10 cellular contexts compared by ENCODE assay signal in the genomic region with DNA sequence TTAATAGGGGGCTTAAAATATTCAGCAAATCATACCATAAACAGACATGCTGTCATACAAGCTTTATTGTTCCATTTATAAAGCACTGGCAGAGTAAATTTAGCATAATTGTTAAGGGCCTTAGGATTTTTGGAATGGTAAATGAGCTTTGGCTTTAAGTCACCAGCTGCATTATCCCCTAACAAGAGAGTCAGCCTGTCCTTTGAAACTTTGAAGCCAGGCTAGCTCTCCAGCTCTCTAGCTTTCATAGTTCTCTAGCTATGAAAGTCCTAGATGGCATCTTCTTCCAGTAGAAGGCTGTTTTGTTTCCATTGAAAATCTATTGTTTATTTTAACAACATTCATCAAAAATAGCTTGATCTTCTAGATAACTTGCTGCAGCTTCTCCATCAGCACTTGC.
DNase-seq lines count a peak whose midpoint lies in the region; ATAC-seq and TF ChIP-seq lines count a peak whose summit lies in the region.
"Had no signal": no experiment of that assay in that cellular context is flagged by ENCODE, and none has a peak within 500 bp of the region (broad histone marks: within the 10 kb centered on the region; RNA-seq: fewer than 3 reads in every experiment).

No MANE protein-coding gene starts in this region.

- no peak overlapping the region for H3K23ac ChIP-seq in neuronal stem cell (ENCODE audit: low read depth, low read length, poor library complexity)

- H2BK5ac ChIP-seq in neuronal stem cell (ENCODE audit: low read length): no peak overlapping the region

- no peak for TF ChIP-seq CTCF in CD4-positive, alpha-beta T cell (IDR thresholded peaks at IDR 0.05)
- no peak for TF ChIP-seq CTCF in mucosa of descending colon (IDR thresholded peaks at IDR 0.05)

- no peak overlapping the region for H3K9ac ChIP-seq in neuronal stem cell (ENCODE audit: low read depth, low read length, poor library complexity)

- no peaks in the 10 kb centered on the region for H3K9me3 ChIP-seq in CD4-positive, alpha-beta T cell (ENCODE audit: control insufficient read depth, low read length)
- H3K9me3 ChIP-seq in neuronal stem cell (replicated peaks in 1 of 2; ENCODE audit: control insufficient read depth in 2 of 2, insufficient read depth in 1 of 2, low read depth in 1 of 2, low read length in 2 of 2) (no peaks in the 10 kb centered on the region), mucosa of descending colon (no peaks in the 10 kb centered on the region)

- in situ Hi-C loops in G401 (cut with HindIII; ENCODE audit: low sequenced_read_pairs): no loop called here

- no peak overlapping the region for H2BK15ac ChIP-seq in neuronal stem cell (ENCODE audit: low read length)

- H3K36me3 ChIP-seq in neuronal stem cell (replicated peaks in 1 of 2; ENCODE audit: control insufficient read depth in 2 of 2, insufficient read depth in 2 of 2, low read length in 2 of 2): no peaks in the 10 kb centered on the region
- H3K36me3 ChIP-seq in mucosa of descending colon (ENCODE audit: low read depth): no peaks in the 10 kb centered on the region

- H3K4me3 ChIP-seq in neuronal stem cell (ENCODE audit: low read length in 2 of 2) (no peak overlapping the region), mucosa of descending colon (no peak overlapping the region)

- no peak for ATAC-seq in CD4-positive, alpha-beta T cell (ENCODE audit: poor library complexity)
- peak; percentile 14 for ATAC-seq in HG03432 (IDR thresholded peaks at IDR 0.05; ENCODE audit: unreplicated experiment)
- ATAC-seq in central memory CD8-positive, alpha-beta T cell (replicated peaks; ENCODE audit: extremely low read depth, poor library complexity, severe bottlenecking): no peak
- ATAC-seq in mucosa of descending colon: no peak
- ATAC-seq: WTC11 had no signal

- H3K27me3 Mint-ChIP-seq in CD4-positive, alpha-beta T cell: no peaks in the 10 kb centered on the region
- H3K27me3 Mint-ChIP-seq in central memory CD8-positive, alpha-beta T cell: no peaks in the 10 kb centered on the region

- H3K9me3 Mint-ChIP-seq in CD4-positive, alpha-beta T cell: peaks cover 5% of the 10 kb centered on the region
- H3K9me3 Mint-ChIP-seq in central memory CD8-positive, alpha-beta T cell: peaks cover 5% of the 10 kb centered on the region
- H3K9me3 Mint-ChIP-seq: WTC11 had no signal

- no peak for DNase-seq in CD4-positive, alpha-beta T cell
- no peak for DNase-seq in central memory CD8-positive, alpha-beta T cell (ENCODE audit: low spot score in 2 of 2)
- no peak for DNase-seq in neuronal stem cell (ENCODE audit: low spot score)
- no peak for DNase-seq in mucosa of descending colon
- no peak for DNase-seq in NK-92 (lab: John Stamatoyannopoulos, UW; ENCODE audit: unreplicated experiment)
- DNase-seq in G401 (ENCODE audit: low spot score): no peak
- no peak for DNase-seq in activated naive CD4-positive, alpha-beta T cell treated with anti-CD3 and anti-CD28 coated beads, Interleukin-2, amount 50 U/mL, for 16 hours
- DNase-seq: stimulated activated CD4-positive, alpha-beta T cell treated with anti-CD3 and anti-CD28 coated beads, Interleukin-15, amount 100 ng/mL, for 24 hours had no signal

- no peaks in the 10 kb centered on the region for H3K4me1 ChIP-seq in neuronal stem cell (ENCODE audit: control insufficient read depth in 2 of 2, insufficient read depth in 1 of 2, low read depth in 1 of 2, low read length in 2 of 2)
- H3K4me1 ChIP-seq in mucosa of descending colon (ENCODE audit: low read depth): no peaks in the 10 kb centered on the region

- peak overlapping the region; percentile 72 for H3K4me3 Mint-ChIP-seq in CD4-positive, alpha-beta T cell
- peak overlapping the region; percentile 67 for H3K4me3 Mint-ChIP-seq in central memory CD8-positive, alpha-beta T cell
- H3K4me3 Mint-ChIP-seq: WTC11 had no signal

- no peak overlapping the region for H2BK120ac ChIP-seq in neuronal stem cell (ENCODE audit: low read depth, low read length)

- H3K27me3 ChIP-seq in CD4-positive, alpha-beta T cell (ENCODE audit: control insufficient read depth, insufficient read depth, low read length): no peaks in the 10 kb centered on the region
- no peaks in the 10 kb centered on the region for H3K27me3 ChIP-seq in neuronal stem cell (ENCODE audit: control insufficient read depth in 3 of 3, insufficient read depth in 3 of 3, low read depth in 1 of 3, low read length in 3 of 3)

- no peak overlapping the region for H3K18ac ChIP-seq in neuronal stem cell (ENCODE audit: low read length)

- no peak overlapping the region for H3K4me2 ChIP-seq in neuronal stem cell (ENCODE audit: insufficient read depth, low read length, poor library complexity, severe bottlenecking)

- no peak overlapping the region for H4K8ac ChIP-seq in neuronal stem cell (ENCODE audit: low read depth, low read length)

- no peaks in the 10 kb centered on the region for H3K36me3 Mint-ChIP-seq in CD4-positive, alpha-beta T cell (ENCODE audit: low read depth)
- no peaks in the 10 kb centered on the region for H3K36me3 Mint-ChIP-seq in central memory CD8-positive, alpha-beta T cell (ENCODE audit: insufficient read depth)
- H3K36me3 Mint-ChIP-seq: WTC11 had no signal

- no peaks in the 10 kb centered on the region for H3K79me1 ChIP-seq in neuronal stem cell (ENCODE audit: low read depth, low read length)

- H3K4ac ChIP-seq in neuronal stem cell (ENCODE audit: low read length): no peak overlapping the region

- CTCF ChIA-PET in CD4-positive, alpha-beta T cell (lab: Charles Lee): no interaction called here

- H2AFZ ChIP-seq in neuronal stem cell (ENCODE audit: low read length): peak overlapping the region; percentile 85

- no peak overlapping the region for H3K27ac ChIP-seq in CD4-positive, alpha-beta T cell (ENCODE audit: low read depth, low read length)
- H3K27ac ChIP-seq in neuronal stem cell (replicated peaks; ENCODE audit: low read length): no peak overlapping the region

- POLR2A ChIA-PET in CD4-positive, alpha-beta T cell (lab: Charles Lee): interaction anchor here (1.1 kb wide), 1 partner anchor 13 kb away, joined by 3 read pairs; no protein-coding TSS in a partner anchor

- no peak overlapping the region for H3K27ac Mint-ChIP-seq in CD4-positive, alpha-beta T cell
- no peak overlapping the region for H3K27ac Mint-ChIP-seq in central memory CD8-positive, alpha-beta T cell (ENCODE audit: low read depth)
- H3K27ac Mint-ChIP-seq: WTC11 had no signal

- intact Hi-C loops in CD4-positive, alpha-beta T cell (cut with DNase I, micrococcal nuclease): no loop called here
- intact Hi-C loops in mucosa of descending colon (cut with DNase I, micrococcal nuclease): no loop called here

- no peak overlapping the region for H3K14ac ChIP-seq in neuronal stem cell (ENCODE audit: low read length)

- H4K91ac ChIP-seq in neuronal stem cell (ENCODE audit: low read depth, low read length, poor library complexity): no peak overlapping the region

- H3K4me1 Mint-ChIP-seq in CD4-positive, alpha-beta T cell (ENCODE audit: low read depth): no peaks in the 10 kb centered on the region
- H3K4me1 Mint-ChIP-seq in central memory CD8-positive, alpha-beta T cell: no peaks in the 10 kb centered on the region
- H3K4me1 Mint-ChIP-seq: WTC11 had no signal

- no peak overlapping the region for H2BK12ac ChIP-seq in neuronal stem cell (ENCODE audit: low read length)

- H2AK5ac ChIP-seq in neuronal stem cell (ENCODE audit: low read depth, low read length): no peak overlapping the region
